24 cellular contexts compared by ENCODE assay signal in the genomic region with DNA sequence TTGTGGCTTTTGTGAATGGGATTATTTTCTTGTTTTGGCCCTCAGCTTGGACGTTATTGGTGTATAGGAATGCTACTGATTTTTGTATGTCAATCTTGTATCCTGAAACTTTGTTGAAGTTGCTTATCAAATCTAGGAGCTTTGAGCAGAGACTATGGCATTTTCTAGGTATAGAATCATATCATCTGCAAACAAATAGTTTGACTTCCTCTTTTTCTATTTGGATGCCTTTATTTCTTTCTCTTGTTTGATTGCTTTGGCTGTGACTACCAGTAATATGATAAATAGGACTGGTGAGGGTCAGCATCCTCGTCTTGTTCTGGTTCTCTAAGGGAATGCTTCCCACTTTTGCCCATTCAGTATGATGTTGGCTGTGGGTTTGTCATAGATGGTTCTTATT. TPM values are rescaled to one million over a fixed set of nuclear protein-coding genes. Genes with fewer than 3 reads are reported as not detected.
DNase-seq lines count a peak whose midpoint lies in the region; ATAC-seq, FAIRE-seq and TF ChIP-seq lines count a peak whose summit lies in the region.
"Had no signal": no experiment of that assay in that cellular context is flagged by ENCODE, and none has a peak within 500 bp of the region (broad histone marks: within the 10 kb centered on the region; RNA-seq: fewer than 3 reads in every experiment).

No MANE protein-coding gene starts in this region.

- ATAC-seq in IMR-90 (ENCODE audit: low read depth): no peak
- no peak for ATAC-seq in K562
- ATAC-seq in esophagus mucosa: no peak
- ATAC-seq: A549, GM23338, HCT116 had no signal

- no peak overlapping the region; the same call in 1 of the 2 replicates for H3K14ac ChIP-seq in IMR-90 (replicated peaks; ENCODE audit: low read depth, low read length)

- no peak overlapping the region for H2BK120ac ChIP-seq in IMR-90 (ENCODE audit: low read depth, low read length)

- no peak overlapping the region for H3K9ac ChIP-seq in IMR-90 (ENCODE audit: low read depth, low read length)
- H3K9ac ChIP-seq in K562 (ENCODE audit: insufficient read depth in 1 of 2, low read depth in 2 of 2, low read length in 2 of 2): no peak overlapping the region
- no peak overlapping the region for H3K9ac ChIP-seq in mammary epithelial cell (ENCODE audit: insufficient read depth, low read length)
- H3K9ac ChIP-seq: BLaER1 treated with 17β-estradiol and CSF1 and Interleukin-3, amounts not matched to agents 10 nM and 100 nM had no signal

- TF ChIP-seq EP300 in K562 (IDR thresholded peaks at IDR 0.05; ENCODE audit: low read length): no peak

- peaks cover 21 to 59% of the 10 kb centered on the region in 2 experiments for H3K79me1 ChIP-seq in IMR-90 (ENCODE audit: low read depth in 1 of 2, low read length in 2 of 2)

- H3K18ac ChIP-seq in IMR-90 (ENCODE audit: low read depth, low read length): no peak overlapping the region

- H3K4me2 ChIP-seq in IMR-90 (ENCODE audit: low read depth, low read length): no peak overlapping the region
- no peak overlapping the region for H3K4me2 ChIP-seq in K562 (ENCODE audit: insufficient read depth, low read length)
- H3K4me2 ChIP-seq in mammary epithelial cell (ENCODE audit: insufficient read depth, low read depth, low read length): no peak overlapping the region
- H3K4me2 ChIP-seq: A549; BLaER1 treated with 17β-estradiol and CSF1 and Interleukin-3, amounts not matched to agents 10 nM and 100 nM; GM23338 had no signal

- H2AK5ac ChIP-seq in IMR-90 (ENCODE audit: low read depth, low read length): peak overlapping the region; percentile 24; the same call in 1 of the 2 replicates

- in situ Hi-C loops in IMR-90 (cut with MboI; ENCODE audit: low sequenced_read_pairs) (no loop called here), K562 (cut with MboI) (no loop called here), mammary epithelial cell (cut with MboI; ENCODE audit: low sequenced_read_pairs in 2 of 2) (no loop called here)

- TF ChIP-seq POLR2A in GM12891 (IDR thresholded peaks at IDR 0.05; ENCODE audit: low read depth, low read length) (no peak), IMR-90 (IDR thresholded peaks at IDR 0.05; ENCODE audit: low read depth, low read length) (no peak), K562 (conservative IDR thresholded peaks at IDR 0.05) (no peak)

- no peaks in the 10 kb centered on the region; the same call in 1 of the 2 replicates for H3K36me3 ChIP-seq in IMR-90 (ENCODE audit: control insufficient read depth, insufficient read depth, low read length)
- no peaks in the 10 kb centered on the region for H3K36me3 ChIP-seq in K562 (ENCODE audit: control insufficient read depth, insufficient read depth, low read length)
- H3K36me3 ChIP-seq in mammary epithelial cell (ENCODE audit: insufficient read depth, low read length): no peaks in the 10 kb centered on the region
- H3K36me3 ChIP-seq: BE2C; BLaER1 treated with 17β-estradiol and CSF1 and Interleukin-3, amounts not matched to agents 10 nM and 100 nM had no signal

- no peaks in the 10 kb centered on the region for H3K9me3 ChIP-seq in IMR-90 (ENCODE audit: control insufficient read depth, insufficient read depth, low read length)
- no peaks in the 10 kb centered on the region for H3K9me3 ChIP-seq in K562 (replicated peaks; ENCODE audit: control insufficient read depth, insufficient read depth, low read depth, low read length)
- no peaks in the 10 kb centered on the region for H3K9me3 ChIP-seq in mammary epithelial cell (replicated peaks; ENCODE audit: insufficient read depth, low read length)
- H3K9me3 ChIP-seq: A549, BE2C had no signal

- DNase-seq in GM12891 (ENCODE audit: insufficient read length, low spot score) (no peak), IMR-90 (no peak), K562 (ENCODE audit: extremely low read depth in 1 of 4, low spot score in 3 of 4) (no peak), COR-L47 (lab: John Stamatoyannopoulos, UW) (no peak), mammary epithelial cell (no peak)
- DNase-seq: 8988T; ACHN; AML-193; BE2C; CD4-positive, alpha-beta T cell; CD8-positive, alpha-beta memory T cell; DMS153; DMS79; EL; GDM1; H9 had no signal

- H3K23ac ChIP-seq in IMR-90 (ENCODE audit: low read depth, low read length): no peak overlapping the region

- H2BK15ac ChIP-seq in IMR-90 (ENCODE audit: low read depth, low read length): no peak overlapping the region

- H4K20me1 ChIP-seq in IMR-90 (ENCODE audit: insufficient read depth, low read length): no peaks in the 10 kb centered on the region
- H4K20me1 ChIP-seq in K562 (replicated peaks; ENCODE audit: control insufficient read depth, insufficient read depth, low read length): no peaks in the 10 kb centered on the region
- H4K20me1 ChIP-seq in mammary epithelial cell (ENCODE audit: insufficient read depth, low read length): no peaks in the 10 kb centered on the region
- H4K20me1 ChIP-seq: BLaER1 treated with 17β-estradiol and CSF1 and Interleukin-3, amounts not matched to agents 10 nM and 100 nM had no signal

- H4K91ac ChIP-seq in IMR-90 (ENCODE audit: insufficient read depth, low read depth, low read length): no peak overlapping the region

- H3K9me1 ChIP-seq in IMR-90 (ENCODE audit: insufficient read depth, low read length) (peaks cover 17% of the 10 kb centered on the region), K562 (ENCODE audit: control insufficient read depth, insufficient read depth, low read length) (no peaks in the 10 kb centered on the region)

- H2BK5ac ChIP-seq in IMR-90 (ENCODE audit: low read depth, low read length, poor library complexity, severe bottlenecking): peak overlapping the region; percentile 64

- H3K79me2 ChIP-seq in K562 (ENCODE audit: control insufficient read depth, insufficient read depth, low read length) (no peaks in the 10 kb centered on the region), mammary epithelial cell (ENCODE audit: insufficient read depth, low read length) (peaks cover 97% of the 10 kb centered on the region)

- no peak overlapping the region for H3K27ac ChIP-seq in IMR-90 (ENCODE audit: insufficient read depth, low read length)
- no peak overlapping the region for H3K27ac ChIP-seq in K562 (ENCODE audit: extremely low read depth, low read depth, low read length)
- H3K27ac ChIP-seq in mammary epithelial cell (ENCODE audit: insufficient read depth, low read depth, low read length): no peak overlapping the region
- H3K27ac ChIP-seq: A549; BLaER1 treated with 17β-estradiol and CSF1 and Interleukin-3, amounts not matched to agents 10 nM and 100 nM had no signal

- intact Hi-C loops in IMR-90 (cut with micrococcal nuclease) (no loop called here), K562 (cut with micrococcal nuclease) (no loop called here), mammary epithelial cell (cut with micrococcal nuclease) (no loop called here)

- BruUV-seq in IMR-90 (replicated peaks; lab: Mats Ljungman, UMichigan): no TSS peak
- BruUV-seq in K562 (replicated peaks; lab: Mats Ljungman, UMichigan): no TSS peak
- BruUV-seq in mammary epithelial cell (replicated peaks; lab: Mats Ljungman, UMichigan): no TSS peak

- peak overlapping the region; percentile 17; the same call in 1 of the 2 replicates for H4K5ac ChIP-seq in IMR-90 (ENCODE audit: low read depth, low read length)

- 100% methylated on average over 1 of the region's 2 CpGs; no CpG with 5 or more reads in 1 of the 2 experiments for WGBS in IMR-90 (ENCODE audit: extremely low coverage in 2 of 2, insufficient read length in 1 of 2), 2 experiments
- 4% methylated on average over 2 of the region's 2 CpGs for WGBS in K562 (ENCODE audit: insufficient coverage, low coverage, missing lambda C conversion rate)
- WGBS in mammary epithelial cell (ENCODE audit: low coverage, missing lambda C conversion rate): 80% methylated on average over 2 of the region's 2 CpGs

- H2AFZ ChIP-seq in IMR-90 (replicated peaks; ENCODE audit: low read length, poor library complexity): no peak overlapping the region
- no peak overlapping the region for H2AFZ ChIP-seq in K562 (ENCODE audit: low read depth, low read length)
- no peak overlapping the region for H2AFZ ChIP-seq in mammary epithelial cell (ENCODE audit: low read depth, low read length)
- H2AFZ ChIP-seq: GM23338 had no signal

- CTCF ChIA-PET in IMR-90 (lab: Yijun Ruan, JAX) (interaction anchor here (1.5 kb wide), 1 partner anchor 22 kb away, joined by 4 read pairs; no protein-coding TSS in a partner anchor), K562 (lab: Yijun Ruan, JAX; ENCODE audit: low intra/inter-chr PET ratio) (no interaction called here), mammary epithelial cell (lab: Charles Lee; ENCODE audit: low non-redundant PET) (no interaction called here)

- H2AK9ac ChIP-seq in IMR-90 (replicated peaks; ENCODE audit: low read depth, low read length, poor library complexity): no peak overlapping the region

- H3K4me3 ChIP-seq in IMR-90 (ENCODE audit: insufficient read depth, low read depth, low read length) (no peak overlapping the region), K562 (no peak overlapping the region), mammary epithelial cell (replicated peaks in 1 of 3; ENCODE audit: insufficient read depth in 1 of 3, low read depth in 2 of 3, low read length in 3 of 3) (no peak overlapping the region)
- H3K4me3 ChIP-seq: A549; BLaER1 treated with 17β-estradiol and CSF1 and Interleukin-3, amounts not matched to agents 10 nM and 100 nM; GM23338 had no signal

- no peak for TF ChIP-seq RAD21 in IMR-90 (IDR thresholded peaks at IDR 0.05; ENCODE audit: low read length)
- TF ChIP-seq RAD21 in K562 (CRISPR knock-in tag; conservative IDR thresholded peaks at IDR 0.05 in 1 of 2, IDR thresholded peaks at IDR 0.05 in 1 of 2): no peak

- no peak for FAIRE-seq in GM12891 (lab: Jason Lieb, UNC)
- no peak for FAIRE-seq in K562 (lab: Jason Lieb, UNC)
- FAIRE-seq: A549, GM12892, GM19239 had no signal

- H3K56ac ChIP-seq in IMR-90 (ENCODE audit: extremely low read depth, insufficient read depth, low read length): no peak overlapping the region

- POLR2A ChIA-PET in IMR-90 (lab: Charles Lee; ENCODE audit: unreplicated experiment) (no interaction called here), K562 (lab: Yijun Ruan, JAX) (no interaction called here)

- H3K27me3 ChIP-seq in IMR-90 (ENCODE audit: control insufficient read depth, insufficient read depth, low read length) (no peaks in the 10 kb centered on the region), K562 (ENCODE audit: control insufficient read depth in 2 of 2, insufficient read depth in 2 of 2, low read length in 2 of 2) (peaks cover 0 to 11% of the 10 kb centered on the region in 2 experiments; a peak in 1 of 5 replicates), mammary epithelial cell (ENCODE audit: insufficient read depth, low read length) (no peaks in the 10 kb centered on the region)
- H3K27me3 ChIP-seq: BLaER1 treated with 17β-estradiol and CSF1 and Interleukin-3, amounts not matched to agents 10 nM and 100 nM had no signal

- dilution Hi-C loops in IMR-90 (cut with HindIII; ENCODE audit: low sequenced_read_pairs, unreplicated experiment): no loop called here
- dilution Hi-C loops in mammary epithelial cell (cut with HindIII; ENCODE audit: low sequenced_read_pairs): no loop called here

- H4K8ac ChIP-seq in IMR-90 (ENCODE audit: low read depth in 2 of 2, low read length in 2 of 2): 0 out of 4 replicates have a peak overlapping the region, but pooled peaks of 1 of the 2 experiments have one; percentile 30

- H3K4ac ChIP-seq in IMR-90 (ENCODE audit: low read depth, low read length): no peak overlapping the region

- TF ChIP-seq CTCF in IMR-90 (conservative IDR thresholded peaks at IDR 0.05; ENCODE audit: low read depth, low read length) (no peak), K562 (IDR thresholded peaks at IDR 0.05 in 2 of 3, conservative IDR thresholded peaks at IDR 0.05 in 1 of 3; ENCODE audit: insufficient read depth in 2 of 3, low read depth in 1 of 3, low read length in 3 of 3) (no peak), mammary epithelial cell (conservative IDR thresholded peaks at IDR 0.05 in 1 of 2, IDR thresholded peaks at IDR 0.05 in 1 of 2; ENCODE audit: extremely low read depth in 1 of 2, insufficient read depth in 1 of 2, low read depth in 1 of 2, low read length in 2 of 2) (no peak)

- peaks cover 16% of the 10 kb centered on the region for H3K4me1 ChIP-seq in IMR-90 (ENCODE audit: control insufficient read depth, insufficient read depth, low read length)
- H3K4me1 ChIP-seq in K562 (replicated peaks in 1 of 2; ENCODE audit: control insufficient read depth in 2 of 2, insufficient read depth in 2 of 2, low read length in 2 of 2): no peaks in the 10 kb centered on the region; a peak in 1 of 5 replicates
- peaks cover 39% of the 10 kb centered on the region for H3K4me1 ChIP-seq in mammary epithelial cell (ENCODE audit: insufficient read depth, low read length)
- H3K4me1 ChIP-seq: BE2C had no signal

- H2BK20ac ChIP-seq in IMR-90 (ENCODE audit: low read depth, low read length): 0 out of 2 replicates have a peak overlapping the region, but pooled peaks have one; percentile 2

RNA-seq across cellular contexts. Expression of a gene that starts 24.7 kb away (rescaled TPM):
- polyA plus RNA-seq in GM12891 (2012; ENCODE audit: low read depth, missing spikeins): not detected
- total RNA-seq in IMR-90 (2012; rRNA removed) (83.6 and 93.4 TPM in 2 replicates), K562 (2014; rRNA removed) (0.04 TPM in 1 of 2 replicates, not detected in the other), K562 (2014; rRNA removed; fragmentation: Illumina TruSeq; extraction: Trizol) (not detected in 2 replicates), K562 (2015; rRNA removed; fragmentation: Illumina TruSeq; extraction: Trizol) (not detected in 2 replicates), K562 (2021) (0.09 and 0.11 TPM in 2 replicates), mammary epithelial cell (100 to 1,000 TPM; 191 to 204 TPM), esophagus mucosa (31.3 TPM)
- polyA plus RNA-seq in IMR-90 (2012; rRNA removed) (20.4 and 23.3 TPM in 2 replicates), K562 (2011; rRNA removed) (0.01 TPM in 2 replicates), K562 (2014; fragmentation: Illumina TruSeq; extraction: Trizol) (not detected in 2 replicates), K562 (2014; fragmentation: Nextera tagmentation; extraction: Ambion mirVana) (under 1 TPM in 1 of 2 experiments, not detected in 1; 0.01 TPM), K562 (2014; rRNA removed) (0.04 and 0.05 TPM in 2 replicates), mammary epithelial cell (86.5 TPM)
- polyA plus RNA-seq in IMR-90 (2012; cell fraction: cytosol; rRNA removed): 3.8 and 6.3 TPM in 2 replicates
- polyA plus RNA-seq in IMR-90 (2012; cell fraction: nucleus; rRNA removed; ENCODE audit: low replicate concordance): 2.9 and 17.7 TPM in 2 replicates
- total RNA-seq in K562 (2011; cell fraction: chromatin; rRNA removed; ENCODE audit: low replicate concordance): 0.05 TPM in 1 of 2 replicates, not detected in the other
- not detected in 2 replicates for total RNA-seq in K562 (2011; cell fraction: nucleolus; rRNA removed)
- total RNA-seq in K562 (2011; cell fraction: nucleoplasm; rRNA removed): 0.07 and 0.08 TPM in 2 replicates
- polyA plus RNA-seq in K562 (2011; cell fraction: cytosol; rRNA removed): 0.01 and 0.04 TPM in 2 replicates
- 0.04 TPM in 1 of 2 replicates, not detected in the other for polyA plus RNA-seq in K562 (2011; cell fraction: nucleus; rRNA removed)
- polyA plus RNA-seq in K562 (2012): 0.03 and 0.04 TPM in 2 replicates
- 0.12 TPM in 1 of 2 replicates, not detected in the other for polyA minus RNA-seq in K562 (2011; rRNA and poly(A)+ RNA removed)
- polyA minus RNA-seq in K562 (2011; cell fraction: cytosol; rRNA and poly(A)+ RNA removed): 0.46 TPM in 1 of 2 replicates, not detected in the other
- polyA minus RNA-seq in K562 (2011; cell fraction: nucleus; rRNA and poly(A)+ RNA removed): under 0.01 TPM in 2 replicates
- polyA minus RNA-seq in mammary epithelial cell: 266 TPM
- polyA plus RNA-seq: CD14-positive monocyte had no signal

Comparison
In these comparisons a context has a peak if more than half of its experiments do, and no peak if none do; other contexts are left out.
1. RNA of a gene that starts 24.7 kb away (total RNA-seq): 191 to 204 TPM in mammary epithelial cell, 83.6 to 93.4 TPM in IMR-90 and 31.3 TPM in esophagus mucosa (single experiment); 0.04 to 0.11 TPM in K562; every median in the first group is over 10 times any median in the second.